ENCODE assay signal across 1 cellular context in the genomic region with DNA sequence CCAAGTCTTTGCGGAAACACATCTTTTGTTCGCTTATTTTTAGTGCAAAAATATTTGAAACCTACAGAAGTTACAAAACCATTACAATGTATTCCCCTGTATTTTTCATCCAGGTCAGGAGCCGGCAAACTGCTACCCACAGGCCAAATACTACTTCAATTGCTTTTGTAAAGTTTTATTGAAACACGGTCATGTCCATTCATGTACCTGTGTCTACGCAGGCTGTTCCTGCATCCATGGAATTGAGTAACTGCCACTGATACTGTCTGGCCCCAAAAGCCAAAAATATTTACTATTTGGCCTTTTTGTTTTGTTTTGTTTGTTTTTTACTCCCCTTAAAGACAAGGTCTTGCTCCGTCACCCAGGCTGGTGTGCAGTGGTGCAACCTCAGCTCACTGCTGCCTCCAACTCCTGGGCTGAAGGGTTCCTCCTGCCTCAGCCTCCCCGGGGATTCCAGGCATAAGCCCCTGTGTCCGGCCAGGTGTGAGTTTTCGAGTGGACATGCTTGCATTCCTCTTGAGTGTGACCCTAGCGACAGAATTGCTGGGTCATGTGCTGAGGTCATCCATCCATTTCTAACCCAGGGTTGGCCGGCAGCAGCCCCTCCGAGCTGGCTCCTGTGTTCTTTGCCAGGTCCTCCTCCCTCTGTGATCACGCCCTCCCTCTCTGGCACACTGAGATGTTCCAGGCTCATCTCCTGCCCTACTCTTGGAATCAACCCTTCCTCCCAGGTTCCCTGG.
TF ChIP-seq lines count a peak whose summit lies in the region.

No MANE protein-coding gene starts in this region.

TF ChIP-seq in IMR-90, 13 proteins besides CTCF, POLR2A, EP300 and RAD21:
- no peak for TF ChIP-seq FOS (IDR thresholded peaks at IDR 0.05; ENCODE audit: low read depth, low read length)
- TF ChIP-seq, protein P1, sequence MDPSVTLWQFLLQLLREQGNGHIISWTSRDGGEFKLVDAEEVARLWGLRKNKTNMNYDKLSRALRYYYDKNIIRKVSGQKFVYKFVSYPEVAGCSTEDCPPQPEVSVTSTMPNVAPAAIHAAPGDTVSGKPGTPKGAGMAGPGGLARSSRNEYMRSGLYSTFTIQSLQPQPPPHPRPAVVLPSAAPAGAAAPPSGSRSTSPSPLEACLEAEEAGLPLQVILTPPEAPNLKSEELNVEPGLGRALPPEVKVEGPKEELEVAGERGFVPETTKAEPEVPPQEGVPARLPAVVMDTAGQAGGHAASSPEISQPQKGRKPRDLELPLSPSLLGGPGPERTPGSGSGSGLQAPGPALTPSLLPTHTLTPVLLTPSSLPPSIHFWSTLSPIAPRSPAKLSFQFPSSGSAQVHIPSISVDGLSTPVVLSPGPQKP (IDR thresholded peaks at IDR 0.05; ENCODE audit: borderline replicate concordance, low read depth, low read length): no peak
